ENCODE assay signal across 8 cellular contexts in the genomic region with DNA sequence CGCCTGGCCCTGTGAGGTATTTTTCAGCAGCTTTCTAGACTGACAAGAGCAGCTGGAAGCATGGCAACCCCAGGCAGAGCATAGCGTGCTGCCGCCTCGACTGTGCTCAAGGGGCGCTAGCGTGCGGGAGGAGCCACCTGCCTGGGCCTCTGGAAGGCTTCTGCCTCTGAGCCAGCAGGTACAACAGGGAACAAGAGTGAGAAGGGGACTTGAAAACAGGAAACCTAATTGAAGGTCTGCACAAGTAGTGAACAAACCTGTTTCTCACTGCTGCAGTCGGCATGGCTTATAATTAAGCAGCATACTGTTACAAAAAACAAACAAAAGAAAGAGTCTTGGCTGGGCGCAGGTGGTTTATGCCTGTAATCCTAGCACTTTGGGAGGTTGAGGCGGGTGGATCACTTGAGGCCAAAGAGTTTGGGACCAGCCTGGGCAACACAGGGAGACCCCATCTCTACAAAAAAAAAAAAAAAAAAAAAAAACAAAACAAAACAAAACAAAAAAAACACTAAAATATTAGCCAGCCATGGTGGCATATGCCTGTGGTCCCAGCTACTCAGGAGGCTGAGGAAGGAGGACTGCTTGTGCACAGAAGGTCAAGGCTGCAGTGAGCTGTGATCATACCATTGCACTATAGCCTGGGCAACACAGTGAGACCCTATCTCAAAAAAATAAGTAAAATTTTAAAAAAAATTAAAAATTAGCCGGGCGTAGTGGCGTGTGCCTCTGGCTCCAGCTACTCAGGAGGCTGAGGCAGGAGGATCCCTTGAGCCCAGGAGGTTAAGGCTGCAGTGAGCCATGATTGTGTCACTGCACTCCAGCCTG. TPM values are rescaled to one million over a fixed set of nuclear protein-coding genes. Genes with fewer than 3 reads are reported as not detected.
DNase-seq lines count a peak whose midpoint lies in the region; ATAC-seq and TF ChIP-seq lines count a peak whose summit lies in the region.

No MANE protein-coding gene starts in this region.

- no peaks in the 10 kb centered on the region for H3K9me3 Mint-ChIP-seq in CD4-positive, alpha-beta T cell
- no peaks in the 10 kb centered on the region for H3K9me3 Mint-ChIP-seq in HFFc6

- H3K4me3 ChIP-seq in OCI-LY7 (ENCODE audit: low read depth, low read length, poor library complexity, severe bottlenecking) (no peak overlapping the region), hepatocyte (no peak overlapping the region)

- H3K4me1 Mint-ChIP-seq in CD4-positive, alpha-beta T cell (ENCODE audit: low read depth) = peaks cover 10% of the 10 kb centered on the region
- peaks cover 31% of the 10 kb centered on the region for H3K4me1 Mint-ChIP-seq in HFFc6 (ENCODE audit: low read depth)

- no peaks in the 10 kb centered on the region for H3K36me3 Mint-ChIP-seq in CD4-positive, alpha-beta T cell (ENCODE audit: low read depth)
- H3K36me3 Mint-ChIP-seq in HFFc6 (ENCODE audit: low read depth) = peaks cover 7% of the 10 kb centered on the region; the same call in 1 of the 2 replicates

- no peaks in the 10 kb centered on the region for H3K27me3 ChIP-seq in CD4-positive, alpha-beta T cell (ENCODE audit: control insufficient read depth, insufficient read depth, low read length)
- no peaks in the 10 kb centered on the region for H3K27me3 ChIP-seq in hepatocyte

- CTCF ChIA-PET in CD4-positive, alpha-beta T cell (lab: Charles Lee) = interaction anchor here (0.6 to 1.1 kb wide), 3 partner anchors 32 to 463 kb away, joined by 3 to 4 read pairs (median 3); no protein-coding TSS in a partner anchor
- CTCF ChIA-PET in OCI-LY7 (lab: Charles Lee; ENCODE audit: unreplicated experiment) = interaction anchor here (0.6 kb wide), 1 partner anchor 90 kb away, joined by 3 read pairs; no protein-coding TSS in a partner anchor

- no peaks in the 10 kb centered on the region for H3K9me2 ChIP-seq in OCI-LY7 (ENCODE audit: insufficient read depth, low read length)
- no peaks in the 10 kb centered on the region for H3K9me2 ChIP-seq in hepatocyte (replicated peaks; ENCODE audit: insufficient read depth)

- H3K4me2 ChIP-seq in OCI-LY7 (ENCODE audit: low read length) (no peak overlapping the region), hepatocyte (no peak overlapping the region)

- TF ChIP-seq CTCF in CD4-positive, alpha-beta T cell (IDR thresholded peaks at IDR 0.05) = no peak
- peak; percentile 42 for TF ChIP-seq CTCF in HFFc6 (IDR thresholded peaks at IDR 0.05)
- TF ChIP-seq CTCF in OCI-LY7 (conservative IDR thresholded peaks at IDR 0.05; ENCODE audit: low read length) = peak; percentile 88
- TF ChIP-seq CTCF in hepatocyte (IDR thresholded peaks at IDR 0.05; ENCODE audit: poor library complexity) = peak; percentile 49

- H3K79me2 ChIP-seq in OCI-LY7 (ENCODE audit: insufficient read depth, low read depth, low read length) (no peaks in the 10 kb centered on the region), hepatocyte (no peaks in the 10 kb centered on the region)

- H3K36me3 ChIP-seq in OCI-LY7 (ENCODE audit: insufficient read depth, low read length) (no peaks in the 10 kb centered on the region), hepatocyte (replicated peaks; ENCODE audit: insufficient read depth, low read depth) (no peaks in the 10 kb centered on the region)

- H3K9me3 ChIP-seq in CD4-positive, alpha-beta T cell (ENCODE audit: control insufficient read depth, low read length) = no peaks in the 10 kb centered on the region
- H3K9me3 ChIP-seq in OCI-LY7 (ENCODE audit: low read length) (no peaks in the 10 kb centered on the region), hepatocyte (ENCODE audit: low read depth) (no peaks in the 10 kb centered on the region)

- 52% methylated on average over 13 of the region's 13 CpGs for WGBS in hepatocyte (ENCODE audit: low lambda C conversion rate, missing lambda C conversion rate)

- no peaks in the 10 kb centered on the region for H3K27me3 Mint-ChIP-seq in CD4-positive, alpha-beta T cell
- peaks cover 4% of the 10 kb centered on the region for H3K27me3 Mint-ChIP-seq in HFFc6 (ENCODE audit: insufficient read depth)

- H3K27ac ChIP-seq in CD4-positive, alpha-beta T cell (ENCODE audit: low read depth, low read length) = no peak overlapping the region
- H3K27ac ChIP-seq in OCI-LY7 (ENCODE audit: low read depth, low read length, poor library complexity, severe bottlenecking) (no peak overlapping the region), hepatocyte (no peak overlapping the region)

- intact Hi-C loops in CD4-positive, alpha-beta T cell (cut with DNase I, micrococcal nuclease) = no loop called here
- intact Hi-C loops in OCI-LY7 (cut with micrococcal nuclease; ENCODE audit: unreplicated experiment) = loop anchor here (1.0 kb wide), 1 partner anchor 95 kb away; no protein-coding TSS in a partner anchor

- no TSS peak for BruUV-seq in OCI-LY7 (replicated peaks; lab: Mats Ljungman, UMichigan)

- H3K4me3 Mint-ChIP-seq in CD4-positive, alpha-beta T cell = no peak overlapping the region
- H3K4me3 Mint-ChIP-seq in HFFc6 = no peak overlapping the region

- POLR2A ChIA-PET in CD4-positive, alpha-beta T cell (lab: Charles Lee) = interaction anchor here (0.6 kb wide), 1 partner anchor 65 kb away, joined by 3 read pairs; no protein-coding TSS in a partner anchor
- POLR2A ChIA-PET in OCI-LY7 (lab: Charles Lee) = interaction anchor here (0.7 to 1.1 kb wide), 2 partner anchors 23 to 32 kb away, joined by 4 to 5 read pairs; no protein-coding TSS in a partner anchor

- H4K20me1 ChIP-seq in OCI-LY7 (ENCODE audit: insufficient read depth, low read length) = no peaks in the 10 kb centered on the region
- H4K20me1 ChIP-seq in hepatocyte (ENCODE audit: insufficient read depth, poor library complexity, severe bottlenecking) = no peaks in the 10 kb centered on the region

- peak in 4 of 10 experiments; percentile 8 to 35 (median 18) for DNase-seq in CD4-positive, alpha-beta T cell
- DNase-seq in HFFc6 (no peak), OCI-LY7 (ENCODE audit: low spot score) (peak; percentile 89), hepatocyte (ENCODE audit: low spot score) (peak; percentile 78), cerebellum (ENCODE audit: low spot score) (no peak), T-helper 9 cell (no peak)
- no peak for DNase-seq in activated CD4-positive, CD25-positive, alpha-beta regulatory T cell treated with anti-CD3 and anti-CD28 coated beads, Interleukin-2, amount 50 U/mL, for 72 hours

- ATAC-seq in CD4-positive, alpha-beta T cell (ENCODE audit: poor library complexity) = peak; percentile 88
- no peak for ATAC-seq in GM21447 (IDR thresholded peaks at IDR 0.05; ENCODE audit: unreplicated experiment)

- H3K4me1 ChIP-seq in OCI-LY7 (ENCODE audit: insufficient read depth, low read length, poor library complexity, severe bottlenecking) (peaks cover 6% of the 10 kb centered on the region), hepatocyte (ENCODE audit: insufficient read depth) (no peaks in the 10 kb centered on the region)

- H2AFZ ChIP-seq in OCI-LY7 (ENCODE audit: low read length) = no peak overlapping the region
- no peak overlapping the region for H2AFZ ChIP-seq in hepatocyte

- H3K27ac Mint-ChIP-seq in CD4-positive, alpha-beta T cell = no peak overlapping the region
- no peak overlapping the region for H3K27ac Mint-ChIP-seq in HFFc6

RNA-seq across cellular contexts. Expression of a gene that starts 12.6 kb away (rescaled TPM):
- total RNA-seq in CD4-positive, alpha-beta T cell = 10 to 100 TPM; 69.7 to 72.0 TPM
- total RNA-seq in HFFc6 (2021; fragmentation: NEBNext Ultra II Directional; extraction: Animal tissue kit (Norgen Biotek cat#: 25700)) = 10 to 100 TPM; 16.2 to 26.0 (median 22.7) TPM
- total RNA-seq in OCI-LY7 (2014; rRNA removed; shearing (Covaris generic)) = 11.1 and 15.4 TPM in 2 replicates
- total RNA-seq in OCI-LY7 (2022) (18.8 and 19.8 TPM in 2 replicates), hepatocyte (15.4 and 16.3 TPM in 2 replicates), cerebellum (21.2 TPM)
- polyA plus RNA-seq in hepatocyte = 9.0 and 10.2 TPM in 2 replicates

Comparison
In these comparisons a context has a peak if more than half of its experiments do, and no peak if none do; other contexts are left out.
1. DNase-seq: peak in OCI-LY7 (single experiment) and hepatocyte (single experiment); none in HFFc6 (single experiment), cerebellum (single experiment), T-helper 9 cell (single experiment) and activated CD4-positive, CD25-positive, alpha-beta regulatory T cell treated with anti-CD3 and anti-CD28 coated beads, Interleukin-2, amount 50 U/mL, for 72 hours (single experiment).